7 cellular contexts compared by ENCODE assay signal in the genomic region with DNA sequence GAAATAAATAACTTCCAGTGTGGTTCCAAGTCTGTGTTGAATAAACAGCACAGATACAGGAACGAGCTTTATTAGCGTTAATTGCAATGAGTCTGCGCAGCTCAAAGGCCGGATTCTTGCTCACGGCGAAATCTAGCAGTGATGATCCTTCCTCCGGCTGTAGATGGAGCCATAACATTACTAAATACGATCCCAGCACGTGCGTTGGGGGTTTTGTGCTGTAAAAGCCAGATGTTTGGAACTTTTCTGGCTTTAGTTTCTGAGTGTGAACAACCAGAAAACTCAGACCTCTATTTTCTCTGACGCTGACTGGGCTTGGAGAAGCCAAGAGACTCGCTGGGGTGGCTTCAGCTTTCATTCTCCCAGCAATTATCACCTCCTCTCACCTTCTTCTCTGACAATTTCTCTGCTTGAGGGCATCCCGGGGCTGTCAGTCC. TPM values are rescaled to one million over a fixed set of nuclear protein-coding genes. Genes with fewer than 3 reads are reported as not detected.
DNase-seq lines count a peak whose midpoint lies in the region; ATAC-seq, FAIRE-seq and TF ChIP-seq lines count a peak whose summit lies in the region.

No MANE protein-coding gene starts in this region.

- TF ChIP-seq POLR2A in GM12878 (IDR thresholded peaks at IDR 0.05; ENCODE audit: low read depth, low read length): no peak

- H3K4me1 ChIP-seq in GM12878 (ENCODE audit: control insufficient read depth, insufficient read depth, low read length) (no peaks in the 10 kb centered on the region), smooth muscle cell (ENCODE audit: low read depth) (peaks cover 5% of the 10 kb centered on the region)

- peak overlapping the region; percentile 28 for H3K4me2 ChIP-seq in GM12878 (ENCODE audit: control insufficient read depth, insufficient read depth)
- peak overlapping the region; percentile 41 for H3K4me2 ChIP-seq in smooth muscle cell

- no peaks in the 10 kb centered on the region for H3K36me3 Mint-ChIP-seq in T-helper 2 cell treated with Interferon-gamma antibody and Interleukin-4, amounts not matched to agents 5 μg/mL and 100 μg/mL, for 36 hours (ENCODE audit: low read depth)

- no peaks in the 10 kb centered on the region for H3K79me2 ChIP-seq in GM12878 (ENCODE audit: control insufficient read depth, insufficient read depth, low read length)
- no peaks in the 10 kb centered on the region for H3K79me2 ChIP-seq in smooth muscle cell (ENCODE audit: low read depth)

- no peaks in the 10 kb centered on the region for H3K9me3 ChIP-seq in GM12878 (replicated peaks; ENCODE audit: control insufficient read depth, insufficient read depth, low read length)
- no peaks in the 10 kb centered on the region for H3K9me3 ChIP-seq in smooth muscle cell (replicated peaks; ENCODE audit: low read depth)

- no peak overlapping the region for H3K9ac ChIP-seq in GM12878 (ENCODE audit: control insufficient read depth, insufficient read depth, low read length)
- no peak overlapping the region for H3K9ac ChIP-seq in smooth muscle cell (ENCODE audit: low read depth)

- TF ChIP-seq RAD21 in GM12878 (IDR thresholded peaks at IDR 0.05; ENCODE audit: insufficient read depth, low read depth, low read length): peak; percentile 85

- H3K36me3 ChIP-seq in GM12878 (ENCODE audit: control insufficient read depth in 2 of 2, insufficient read depth in 2 of 2, low read length in 1 of 2) (no peaks in the 10 kb centered on the region), smooth muscle cell (ENCODE audit: low read depth) (no peaks in the 10 kb centered on the region)

- 5% methylated on average over 13 of the region's 13 CpGs for WGBS in GM12878 (ENCODE audit: insufficient coverage, insufficient replicate concordance, low lambda C conversion rate, missing lambda C conversion rate)
- WGBS in smooth muscle cell (ENCODE audit: low lambda C conversion rate): 6% methylated on average over 13 of the region's 13 CpGs

- in situ Hi-C loops in GM12878 (cut with MboI): loop anchor here (25.0 kb wide), 1 partner anchor 1712 kb away; no protein-coding TSS in a partner anchor

- intact Hi-C loops in GM12878 (cut with micrococcal nuclease; ENCODE audit: unreplicated experiment): loop anchor here (2.0 to 10.0 kb wide), 6 partner anchors 222 to 1915 kb away; no protein-coding TSS in a partner anchor

- H3K27me3 ChIP-seq in GM12878 (replicated peaks in 1 of 2; ENCODE audit: control insufficient read depth in 2 of 2, insufficient read depth in 2 of 2, low read length in 1 of 2) (no peaks in the 10 kb centered on the region; a peak in 2 of 4 replicates), smooth muscle cell (ENCODE audit: low read depth) (peaks cover 5% of the 10 kb centered on the region)

- BruUV-seq in GM12878 (replicated peaks; lab: Mats Ljungman, UMichigan): no TSS peak

- FAIRE-seq in GM12878 (lab: Jason Lieb, UNC): peak; percentile 91

- ATAC-seq in HG02678 (IDR thresholded peaks at IDR 0.05; ENCODE audit: unreplicated experiment) (peak; percentile 82), GM12878 (peak; percentile 89)

- H2AFZ ChIP-seq in GM12878 (ENCODE audit: control insufficient read depth, low read depth, low read length) (peak overlapping the region; percentile 59), smooth muscle cell (ENCODE audit: low read depth) (no peak overlapping the region)

- CTCF ChIA-PET in GM12878 (lab: Yijun Ruan, JAX): interaction anchor here (0.6 to 6.4 kb wide), 46 partner anchors 9 to 1915 kb away, joined by 3 to 53 read pairs (median 4); a partner anchor contains a TSS

- H3F3A ChIP-seq in smooth muscle cell (ENCODE audit: low read depth): no peaks in the 10 kb centered on the region

- SMC1A ChIA-PET in GM12878 (lab: Charles Lee; ENCODE audit: uncharacterized antibody, unreplicated experiment): interaction anchor here (0.6 to 8.5 kb wide), 16 partner anchors 9 to 1915 kb away, joined by 3 to 77 read pairs (median 3); a partner anchor contains a TSS

- no peaks in the 10 kb centered on the region for H3K9me3 Mint-ChIP-seq in T-helper 2 cell treated with Interferon-gamma antibody and Interleukin-4, amounts not matched to agents 5 μg/mL and 100 μg/mL, for 36 hours

- H3K27ac Mint-ChIP-seq in T-helper 2 cell treated with Interferon-gamma antibody and Interleukin-4, amounts not matched to agents 5 μg/mL and 100 μg/mL, for 36 hours: no peak overlapping the region

- no peak overlapping the region for H3K4me3 Mint-ChIP-seq in T-helper 2 cell treated with Interferon-gamma antibody and Interleukin-4, amounts not matched to agents 5 μg/mL and 100 μg/mL, for 36 hours

- peaks cover 30% of the 10 kb centered on the region for H3K4me1 Mint-ChIP-seq in T-helper 2 cell treated with Interferon-gamma antibody and Interleukin-4, amounts not matched to agents 5 μg/mL and 100 μg/mL, for 36 hours (ENCODE audit: low read depth)

- RAD21 ChIA-PET in GM12878 (lab: Charles Lee; ENCODE audit: unreplicated experiment): interaction anchor here (0.6 to 1.8 kb wide), 19 partner anchors 9 to 1914 kb away, joined by 3 to 7 read pairs (median 3); a partner anchor contains a TSS

- POLR2A ChIA-PET in GM12878 (lab: Charles Lee): interaction anchor here (0.6 kb wide), 1 partner anchor 13 kb away, joined by 4 read pairs; no protein-coding TSS in a partner anchor

- H4K20me1 ChIP-seq in GM12878 (ENCODE audit: control insufficient read depth, insufficient read depth): no peaks in the 10 kb centered on the region
- no peaks in the 10 kb centered on the region for H4K20me1 ChIP-seq in smooth muscle cell (ENCODE audit: low read depth)

- DNase-seq in GM12865 (ENCODE audit: low read depth) (peak; percentile 72), NCI-H1694 (lab: John Stamatoyannopoulos, UW) (peak; percentile 77), GM12878 (ENCODE audit: low read depth, low spot score) (peak; percentile 40), iPS DF 19.7 (ENCODE audit: low read depth, low spot score) (peak; percentile 72), smooth muscle cell (lab: John Stamatoyannopoulos, UW; ENCODE audit: unreplicated experiment) (peak; percentile 18)
- DNase-seq in T-helper 2 cell treated with Interferon-gamma antibody and Interleukin-4, amounts not matched to agents 5 μg/mL and 100 μg/mL, for 36 hours (ENCODE audit: low spot score): peak; percentile 19

- TF ChIP-seq EP300 in GM12878 (IDR thresholded peaks at IDR 0.05; ENCODE audit: borderline replicate concordance in 1 of 2, control insufficient read depth in 1 of 2, low read depth in 2 of 2, low read length in 2 of 2): no peak

- H3K27me3 Mint-ChIP-seq in T-helper 2 cell treated with Interferon-gamma antibody and Interleukin-4, amounts not matched to agents 5 μg/mL and 100 μg/mL, for 36 hours (ENCODE audit: low read depth): peaks cover 24% of the 10 kb centered on the region

- H3K4me3 ChIP-seq in GM12865 (ENCODE audit: low read depth, low read length) (no peak overlapping the region), GM12878 (no peak overlapping the region), smooth muscle cell (no peak overlapping the region)

- H3K27ac ChIP-seq in GM12878 (ENCODE audit: control insufficient read depth, insufficient read depth) (no peak overlapping the region), smooth muscle cell (ENCODE audit: low read depth) (no peak overlapping the region)

- TF ChIP-seq CTCF in GM12865 (IDR thresholded peaks at IDR 0.05; ENCODE audit: insufficient read depth, low read depth, low read length, missing control alignments): peak; percentile 71
- peak; percentile 66 to 90 (median 70) for TF ChIP-seq CTCF in GM12878 (IDR thresholded peaks at IDR 0.05 in 2 of 3, conservative IDR thresholded peaks at IDR 0.05 in 1 of 3; ENCODE audit: control insufficient read depth in 2 of 3, extremely low read depth in 1 of 3, insufficient read depth in 1 of 3, low read depth in 3 of 3, low read length in 3 of 3)
- peak; percentile 71 for TF ChIP-seq CTCF in smooth muscle cell (IDR thresholded peaks at IDR 0.05; ENCODE audit: borderline replicate concordance, insufficient read depth, poor library complexity, severe bottlenecking)

TF ChIP-seq in GM12878, 131 proteins besides CTCF, POLR2A, EP300 and RAD21 (continues in another document):
- no peak for TF ChIP-seq ZSCAN29 (IDR thresholded peaks at IDR 0.05)
- TF ChIP-seq NRF1 (conservative IDR thresholded peaks at IDR 0.05; ENCODE audit: low read depth, low read length): peak; percentile 55
- TF ChIP-seq RCOR1 (conservative IDR thresholded peaks at IDR 0.05; ENCODE audit: low read depth, low read length): no peak
- TF ChIP-seq, protein P1, sequence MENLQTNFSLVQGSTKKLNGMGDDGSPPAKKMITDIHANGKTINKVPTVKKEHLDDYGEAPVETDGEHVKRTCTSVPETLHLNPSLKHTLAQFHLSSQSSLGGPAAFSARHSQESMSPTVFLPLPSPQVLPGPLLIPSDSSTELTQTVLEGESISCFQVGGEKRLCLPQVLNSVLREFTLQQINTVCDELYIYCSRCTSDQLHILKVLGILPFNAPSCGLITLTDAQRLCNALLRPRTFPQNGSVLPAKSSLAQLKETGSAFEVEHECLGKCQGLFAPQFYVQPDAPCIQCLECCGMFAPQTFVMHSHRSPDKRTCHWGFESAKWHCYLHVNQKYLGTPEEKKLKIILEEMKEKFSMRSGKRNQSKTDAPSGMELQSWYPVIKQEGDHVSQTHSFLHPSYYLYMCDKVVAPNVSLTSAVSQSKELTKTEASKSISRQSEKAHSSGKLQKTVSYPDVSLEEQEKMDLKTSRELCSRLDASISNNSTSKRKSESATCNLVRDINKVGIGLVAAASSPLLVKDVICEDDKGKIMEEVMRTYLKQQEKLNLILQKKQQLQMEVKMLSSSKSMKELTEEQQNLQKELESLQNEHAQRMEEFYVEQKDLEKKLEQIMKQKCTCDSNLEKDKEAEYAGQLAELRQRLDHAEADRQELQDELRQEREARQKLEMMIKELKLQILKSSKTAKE (IDR thresholded peaks at IDR 0.05; ENCODE audit: low read depth, poor library complexity, severe bottlenecking): peak; percentile 27

RNA-seq across cellular contexts. Expression of a gene that starts 47.0 kb away (rescaled TPM):
- 45.2 and 53.2 TPM in 2 replicates for total RNA-seq in GM12878 (2013; cell fraction: nucleolus; rRNA removed)
- total RNA-seq in GM12878 (2014; rRNA removed) (15.2 and 16.2 TPM in 2 replicates), GM12878 (2014; rRNA removed; fragmentation: Illumina TruSeq; extraction: Trizol) (10.2 and 12.6 TPM in 2 replicates), GM12878 (2021) (11.8 and 13.1 TPM in 2 replicates), smooth muscle cell (21.5 and 24.3 TPM in 2 replicates)
- polyA plus RNA-seq in GM12878 (2011; ENCODE audit: low read depth): 11.1 TPM
- polyA plus RNA-seq in GM12878 (2011; rRNA removed) (22.9 and 27.3 TPM in 2 replicates), GM12878 (2014; fragmentation: Illumina TruSeq; extraction: Trizol) (14.1 and 16.4 TPM in 2 replicates), GM12878 (2014; fragmentation: Nextera tagmentation; extraction: Ambion mirVana) (10 to 100 TPM; 11.4 to 13.1 TPM), GM12878 (2014; rRNA removed) (12.4 and 12.5 TPM in 2 replicates), GM12878 (2016; fragmentation: Nextera tagmentation; extraction: Ambion mirVana) (10 to 100 TPM; 16.1 to 16.6 TPM), smooth muscle cell (14.1 and 25.1 TPM in 2 replicates)
- 12.5 and 13.5 TPM in 2 replicates for polyA plus RNA-seq in GM12878 (2011; cell fraction: cytosol; rRNA removed)
- 24.3 and 25.1 TPM in 2 replicates for polyA plus RNA-seq in GM12878 (2011; cell fraction: nucleus; rRNA removed)
- polyA plus RNA-seq in GM12878 (2012): 11.2 and 11.3 TPM in 2 replicates
- 21.2 and 23.3 TPM in 2 replicates for polyA minus RNA-seq in GM12878 (2011; rRNA and poly(A)+ RNA removed)
- polyA minus RNA-seq in GM12878 (2011; cell fraction: cytosol; rRNA and poly(A)+ RNA removed): 4.4 and 5.6 TPM in 2 replicates
- 9.3 and 20.3 TPM in 2 replicates for polyA minus RNA-seq in GM12878 (2011; cell fraction: nucleus; rRNA and poly(A)+ RNA removed)

Comparison
In these comparisons a context has a peak if more than half of its experiments do, and no peak if none do; other contexts are left out.
1. DNase-seq: peak in every context shown above with its lines; median percentile 77 in NCI-H1694; 72 in GM12865; 72 in iPS DF 19.7; 40 in GM12878; 19 in T-helper 2 cell treated with Interferon-gamma antibody and Interleukin-4, amounts not matched to agents 5 μg/mL and 100 μg/mL, for 36 hours; 18 in smooth muscle cell.